In genomic region chr21:34639882-34640788, GRCh38 we compare ENCODE assay signal across 9 cellular contexts. TPM values are rescaled to one million over a fixed set of nuclear protein-coding genes. Genes with fewer than 3 reads are reported as not detected.
DNase-seq lines count a peak whose midpoint lies in the region; ATAC-seq and TF ChIP-seq lines count a peak whose summit lies in the region.
"Had no signal": no experiment of that assay in that cellular context is flagged by ENCODE, and none has a peak within 500 bp of the region (broad histone marks: within the 10 kb centered on the region; RNA-seq: fewer than 3 reads in every experiment).

No MANE protein-coding gene starts in this region.

- peaks cover 13% of the 10 kb centered on the region for H3K4me1 Mint-ChIP-seq in CD14-positive monocyte
- peaks cover 23 to 29% of the 10 kb centered on the region in 2 donors for H3K4me1 Mint-ChIP-seq in stimulated activated naive B cell treated with anti-CD40 and anti-IgM and Interleukin-4, amounts not matched to agents 10 μg/mL and 1 μg/mL and 100 μg/mL, for 72 hours
- H3K4me1 Mint-ChIP-seq: brain had no signal

- H4K20me1 ChIP-seq in SU-DHL-6 (ENCODE audit: low read depth, low read length), result no peaks in the 10 kb centered on the region

- no peak overlapping the region for H3K27ac ChIP-seq in SU-DHL-6 (ENCODE audit: low read depth, low read length)

- H3F3A ChIP-seq in SU-DHL-6 (ENCODE audit: insufficient read depth), result no peaks in the 10 kb centered on the region

- no peak overlapping the region for H2AFZ ChIP-seq in SU-DHL-6 (ENCODE audit: low read depth, low read length, severe bottlenecking)

- no peak for ATAC-seq in stimulated activated naive B cell treated with anti-CD40 and anti-IgM and Interleukin-4, amounts not matched to agents 10 μg/mL and 1 μg/mL and 100 μg/mL, for 72 hours (replicated peaks)

- H3K27me3 ChIP-seq in SU-DHL-6 (ENCODE audit: low read length), result no peaks in the 10 kb centered on the region

- no peaks in the 10 kb centered on the region for H3K36me3 ChIP-seq in SU-DHL-6 (ENCODE audit: low read length)

- H3K9me3 ChIP-seq in SU-DHL-6 (ENCODE audit: insufficient read depth, low read length), result no peaks in the 10 kb centered on the region

- DNase-seq in CD14-positive monocyte (ENCODE audit: low spot score) (no peak), GM20000 (ENCODE audit: low spot score) (peak; percentile 49), fibroblast of the aortic adventitia (ENCODE audit: low read depth) (peak; percentile 34), HT-29 (ENCODE audit: low spot score) (no peak), activated gamma-delta T cell (lab: John Stamatoyannopoulos, UW) (no peak), NCI-H748 treated with DMSO at 0.1 percent for 48 hours (lab: John Stamatoyannopoulos, UW) (no peak)
- DNase-seq in stimulated activated naive B cell treated with anti-CD40 and anti-IgM and Interleukin-4, amounts not matched to agents 10 μg/mL and 1 μg/mL and 100 μg/mL, for 72 hours, result no peak

- H3K79me2 ChIP-seq in SU-DHL-6 (ENCODE audit: insufficient read depth, low read length), result no peaks in the 10 kb centered on the region

- H3K4me3 ChIP-seq in SU-DHL-6 (ENCODE audit: insufficient read depth, low read length, poor library complexity, severe bottlenecking) (no peak overlapping the region), fibroblast of the aortic adventitia (ENCODE audit: low read depth, low read length) (no peak overlapping the region)

- peaks cover 0 to 5% (median 1%) of the 10 kb centered on the region in 3 donors for H3K27me3 Mint-ChIP-seq in CD14-positive monocyte (ENCODE audit: low read depth in 3 of 3)
- no peaks in the 10 kb centered on the region for H3K27me3 Mint-ChIP-seq in stimulated activated naive B cell treated with anti-CD40 and anti-IgM and Interleukin-4, amounts not matched to agents 10 μg/mL and 1 μg/mL and 100 μg/mL, for 72 hours

- TF ChIP-seq CTCF in CD14-positive monocyte (IDR thresholded peaks at IDR 0.05) (no peak), GM20000 (IDR thresholded peaks at IDR 0.05; ENCODE audit: extremely low read depth, missing control alignments) (no peak), SU-DHL-6 (IDR thresholded peaks at IDR 0.05; ENCODE audit: insufficient read depth, low read length, poor library complexity, severe bottlenecking) (no peak), fibroblast of the aortic adventitia (IDR thresholded peaks at IDR 0.05; ENCODE audit: insufficient read depth, low read length) (no peak)

- H3K27ac Mint-ChIP-seq in CD14-positive monocyte, result peak overlapping the region in 5 of 7 donors; percentile 16 to 64 (median 45)
- H3K27ac Mint-ChIP-seq in stimulated activated naive B cell treated with anti-CD40 and anti-IgM and Interleukin-4, amounts not matched to agents 10 μg/mL and 1 μg/mL and 100 μg/mL, for 72 hours, result no peak overlapping the region
- H3K27ac Mint-ChIP-seq: brain had no signal

- peak overlapping the region; percentile 66 to 79 for H3K4me3 Mint-ChIP-seq in CD14-positive monocyte
- no peak overlapping the region for H3K4me3 Mint-ChIP-seq in stimulated activated naive B cell treated with anti-CD40 and anti-IgM and Interleukin-4, amounts not matched to agents 10 μg/mL and 1 μg/mL and 100 μg/mL, for 72 hours
- H3K4me3 Mint-ChIP-seq: brain had no signal

- H3K9ac ChIP-seq in SU-DHL-6 (ENCODE audit: low read length), result no peak overlapping the region

- intact Hi-C loops in CD14-positive monocyte (cut with micrococcal nuclease), result no loop called here

- peak overlapping the region; percentile 4 for H3K4me2 ChIP-seq in SU-DHL-6 (ENCODE audit: low read depth, low read length, poor library complexity, severe bottlenecking)

- peaks cover 0 to 2% (median 0%) of the 10 kb centered on the region in 7 donors for H3K9me3 Mint-ChIP-seq in CD14-positive monocyte
- no peaks in the 10 kb centered on the region for H3K9me3 Mint-ChIP-seq in stimulated activated naive B cell treated with anti-CD40 and anti-IgM and Interleukin-4, amounts not matched to agents 10 μg/mL and 1 μg/mL and 100 μg/mL, for 72 hours

- H3K36me3 Mint-ChIP-seq in CD14-positive monocyte, result no peaks in the 10 kb centered on the region
- H3K36me3 Mint-ChIP-seq in stimulated activated naive B cell treated with anti-CD40 and anti-IgM and Interleukin-4, amounts not matched to agents 10 μg/mL and 1 μg/mL and 100 μg/mL, for 72 hours, result no peaks in the 10 kb centered on the region
- H3K36me3 Mint-ChIP-seq: brain had no signal

- H3K9me2 ChIP-seq in SU-DHL-6 (replicated peaks; ENCODE audit: insufficient read depth, low read length), result no peaks in the 10 kb centered on the region

RNA-seq across cellular contexts. Expression of gene RCAN1, which starts 25.2 kb away (rescaled TPM):
- 10 to 100 TPM; 15.1 to 17.5 TPM for polyA plus RNA-seq in CD14-positive monocyte
- total RNA-seq in fibroblast of the aortic adventitia (ENCODE audit: low replicate concordance), result 30.5 and 39.7 TPM in 2 replicates
- 6.9 and 8.3 TPM in 2 replicates for total RNA-seq in HT-29 (2014; rRNA removed; shearing (Covaris generic))

RNA-seq across cellular contexts. Expression of gene CLIC6, which starts 28.7 kb away (rescaled TPM):
- not detected for polyA plus RNA-seq in CD14-positive monocyte
- total RNA-seq in fibroblast of the aortic adventitia (ENCODE audit: low replicate concordance), result 0.18 TPM in 1 of 2 replicates, not detected in the other
- total RNA-seq in HT-29 (2014; rRNA removed; shearing (Covaris generic)), result not detected in 2 replicates

Comparison
In these comparisons a context has a peak if more than half of its experiments do, and no peak if none do; other contexts are left out.
1. DNase-seq: peak in GM20000 (single experiment) and fibroblast of the aortic adventitia (single experiment); none in CD14-positive monocyte (single experiment), stimulated activated naive B cell treated with anti-CD40 and anti-IgM and Interleukin-4, amounts not matched to agents 10 μg/mL and 1 μg/mL and 100 μg/mL, for 72 hours (single experiment), HT-29 (single experiment), activated gamma-delta T cell (single experiment) and NCI-H748 treated with DMSO at 0.1 percent for 48 hours (single experiment).
2. H3K4me3 Mint-ChIP-seq: peak in CD14-positive monocyte (2 of 2); none in stimulated activated naive B cell treated with anti-CD40 and anti-IgM and Interleukin-4, amounts not matched to agents 10 μg/mL and 1 μg/mL and 100 μg/mL, for 72 hours (0 of 2).